12 cellular contexts compared by ENCODE assay signal in the genomic region with DNA sequence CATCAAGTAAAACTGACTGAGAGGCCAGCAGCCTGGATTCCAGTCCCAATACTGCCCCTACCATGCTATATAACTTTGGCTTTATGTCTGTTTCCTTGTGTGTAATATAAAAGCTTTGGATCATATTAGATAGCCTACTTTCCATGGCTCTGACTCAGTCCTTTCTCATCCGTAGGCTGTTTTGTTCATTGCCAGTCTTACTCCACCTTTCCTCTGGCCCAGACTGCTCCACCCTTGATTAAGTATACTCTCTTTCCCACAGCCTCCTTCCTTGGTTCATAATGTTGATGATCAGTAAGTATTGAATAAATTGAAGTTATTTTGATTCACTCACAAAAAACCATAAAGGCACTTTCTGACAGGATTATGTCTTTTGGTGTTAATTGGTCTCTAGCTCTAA. TPM values are rescaled to one million over a fixed set of nuclear protein-coding genes. Genes with fewer than 3 reads are reported as not detected.
DNase-seq lines count a peak whose midpoint lies in the region; ATAC-seq, FAIRE-seq and TF ChIP-seq lines count a peak whose summit lies in the region.
"Had no signal": no experiment of that assay in that cellular context is flagged by ENCODE, and none has a peak within 500 bp of the region (broad histone marks: within the 10 kb centered on the region; RNA-seq: fewer than 3 reads in every experiment).

No MANE protein-coding gene starts in this region.

- POLR2A ChIA-PET in Panc1 (lab: Charles Lee) = no interaction called here

- in situ Hi-C loops in Panc1 (cut with HindIII; ENCODE audit: low pct_unique_long_range_greater_than_20kb, low sequenced_read_pairs) (no loop called here), gastrocnemius medialis (cut with MboI; ENCODE audit: low sequenced_read_pairs in 4 of 4) (loop anchor here in 1 of 4 donors (25.0 kb wide), 1 partner anchor 1320 kb away; a partner anchor contains a TSS)

- CTCF ChIA-PET in Panc1 (lab: Charles Lee) = interaction anchor here (0.6 kb wide), 2 partner anchors 42 to 63 kb away, joined by 3 to 11 read pairs; no protein-coding TSS in a partner anchor

- intact Hi-C loops in Panc1 (cut with micrococcal nuclease; ENCODE audit: unreplicated experiment) = no loop called here
- intact Hi-C loops in gastrocnemius medialis (cut with DNase I; ENCODE audit: low total_unique reads) = no loop called here

- no peak overlapping the region for H3K4me3 ChIP-seq in Panc1 (ENCODE audit: low read depth in 2 of 2, low read length in 2 of 2)
- no peak overlapping the region for H3K4me3 ChIP-seq in gastrocnemius medialis

- H3K9me3 ChIP-seq in Panc1 (ENCODE audit: control insufficient read depth, insufficient read depth, low read depth, low read length) = no peaks in the 10 kb centered on the region
- H3K9me3 ChIP-seq in gastrocnemius medialis = no peaks in the 10 kb centered on the region

- peaks cover 24% of the 10 kb centered on the region for H3K4me1 Mint-ChIP-seq in stimulated activated naive CD8-positive, alpha-beta T cell treated with anti-CD3 and anti-CD28 coated beads, Interleukin-15, amount 100 ng/mL, for 72 hours

- H3K9me3 Mint-ChIP-seq in stimulated activated naive CD8-positive, alpha-beta T cell treated with anti-CD3 and anti-CD28 coated beads, Interleukin-15, amount 100 ng/mL, for 72 hours = no peaks in the 10 kb centered on the region
- H3K9me3 Mint-ChIP-seq: activated naive CD8-positive, alpha-beta T cell treated with anti-CD3 and anti-CD28 coated beads, Interleukin-2, amount 10 ng/mL, durations not matched to agents 7 days and 5 days; central memory CD8-positive, alpha-beta T cell had no signal

- TSS peak; percentile 64 for BruUV-seq in Panc1 (replicated peaks; lab: Mats Ljungman, UMichigan)

- H3K27me3 Mint-ChIP-seq in stimulated activated naive CD8-positive, alpha-beta T cell treated with anti-CD3 and anti-CD28 coated beads, Interleukin-15, amount 100 ng/mL, for 72 hours = no peaks in the 10 kb centered on the region
- H3K27me3 Mint-ChIP-seq: activated naive CD8-positive, alpha-beta T cell treated with anti-CD3 and anti-CD28 coated beads, Interleukin-2, amount 10 ng/mL, durations not matched to agents 7 days and 5 days; central memory CD8-positive, alpha-beta T cell had no signal

- DNase-seq in A172 (ENCODE audit: low spot score) (peak; percentile 25), H54 (ENCODE audit: insufficient read length, low spot score) (peak; percentile 4), Panc1 (ENCODE audit: low read depth, low spot score) (no peak), gastrocnemius medialis (no peak), SHP77 treated with DMSO at 0.1 percent for 48 hours (lab: John Stamatoyannopoulos, UW) (no peak)
- DNase-seq in stimulated activated naive CD8-positive, alpha-beta T cell treated with anti-CD3 and anti-CD28 coated beads, Interleukin-15, amount 100 ng/mL, for 72 hours = no peak
- DNase-seq: activated naive CD8-positive, alpha-beta T cell treated with anti-CD3 and anti-CD28 coated beads, Interleukin-2, amount 10 ng/mL, durations not matched to agents 7 days and 5 days; left cardiac atrium; stimulated activated CD4-positive, alpha-beta T cell treated with anti-CD3 and anti-CD28 coated beads, Interleukin-12 subunit alpha, Interleukin-12 subunit beta, amount 100 ng/mL, for 4 hours had no signal

- ATAC-seq in Panc1 (no peak), esophagus mucosa (peak; percentile 73), SK-N-SH treated with all-trans-retinoic acid at 6 μM for 48 hours (no peak), gastrocnemius medialis (no peak)
- ATAC-seq in stimulated activated naive CD8-positive, alpha-beta T cell treated with anti-CD3 and anti-CD28 coated beads, Interleukin-15, amount 100 ng/mL, for 72 hours = no peak
- ATAC-seq: left cardiac atrium had no signal

- H3K27ac Mint-ChIP-seq in stimulated activated naive CD8-positive, alpha-beta T cell treated with anti-CD3 and anti-CD28 coated beads, Interleukin-15, amount 100 ng/mL, for 72 hours = no peak overlapping the region
- H3K27ac Mint-ChIP-seq: activated naive CD8-positive, alpha-beta T cell treated with anti-CD3 and anti-CD28 coated beads, Interleukin-2, amount 10 ng/mL, durations not matched to agents 7 days and 5 days had no signal

- H3K27me3 ChIP-seq in Panc1 (ENCODE audit: control insufficient read depth, insufficient read depth, low read length) (no peaks in the 10 kb centered on the region), gastrocnemius medialis (no peaks in the 10 kb centered on the region)

- TF ChIP-seq POLR2A in H54 (IDR thresholded peaks at IDR 0.05; ENCODE audit: low read depth, low read length) (no peak), gastrocnemius medialis (IDR thresholded peaks at IDR 0.05) (no peak)

- H3K27ac ChIP-seq in Panc1 (ENCODE audit: low read length) = peak overlapping the region; percentile 51; the same call in 1 of the 2 replicates
- H3K27ac ChIP-seq in gastrocnemius medialis = no peak overlapping the region

- TF ChIP-seq CTCF in Panc1 (IDR thresholded peaks at IDR 0.05) (no peak), gastrocnemius medialis (IDR thresholded peaks at IDR 0.05 in 4 of 5, conservative IDR thresholded peaks at IDR 0.05 in 1 of 5) (no peak)

- H3K4me1 ChIP-seq in Panc1 (ENCODE audit: control insufficient read depth, insufficient read depth, low read length) = peaks cover 14% of the 10 kb centered on the region; the same call in 1 of the 2 replicates
- H3K4me1 ChIP-seq in gastrocnemius medialis = peaks cover 21% of the 10 kb centered on the region in 2 donors

- H3K36me3 ChIP-seq in Panc1 (ENCODE audit: control insufficient read depth, insufficient read depth, low read length) = peaks cover 19% of the 10 kb centered on the region
- peaks cover 0 to 12% of the 10 kb centered on the region in 2 donors for H3K36me3 ChIP-seq in gastrocnemius medialis

- peak; percentile 99 for FAIRE-seq in H54 (lab: Jason Lieb, UNC)

- no peak overlapping the region for H3K4me3 Mint-ChIP-seq in stimulated activated naive CD8-positive, alpha-beta T cell treated with anti-CD3 and anti-CD28 coated beads, Interleukin-15, amount 100 ng/mL, for 72 hours
- H3K4me3 Mint-ChIP-seq: activated naive CD8-positive, alpha-beta T cell treated with anti-CD3 and anti-CD28 coated beads, Interleukin-2, amount 10 ng/mL, durations not matched to agents 7 days and 5 days; central memory CD8-positive, alpha-beta T cell had no signal

TF ChIP-seq in SK-N-SH treated with all-trans-retinoic acid at 6 μM for 48 hours, 23 proteins besides CTCF, POLR2A, EP300 and RAD21 (continues in another document):
- TF ChIP-seq PPARA (CRISPR knock-in tag; IDR thresholded peaks at IDR 0.05; ENCODE audit: borderline replicate concordance) = no peak
- no peak for TF ChIP-seq ZC3H10 (CRISPR knock-in tag; IDR thresholded peaks at IDR 0.05)
- TF ChIP-seq, protein P1, sequence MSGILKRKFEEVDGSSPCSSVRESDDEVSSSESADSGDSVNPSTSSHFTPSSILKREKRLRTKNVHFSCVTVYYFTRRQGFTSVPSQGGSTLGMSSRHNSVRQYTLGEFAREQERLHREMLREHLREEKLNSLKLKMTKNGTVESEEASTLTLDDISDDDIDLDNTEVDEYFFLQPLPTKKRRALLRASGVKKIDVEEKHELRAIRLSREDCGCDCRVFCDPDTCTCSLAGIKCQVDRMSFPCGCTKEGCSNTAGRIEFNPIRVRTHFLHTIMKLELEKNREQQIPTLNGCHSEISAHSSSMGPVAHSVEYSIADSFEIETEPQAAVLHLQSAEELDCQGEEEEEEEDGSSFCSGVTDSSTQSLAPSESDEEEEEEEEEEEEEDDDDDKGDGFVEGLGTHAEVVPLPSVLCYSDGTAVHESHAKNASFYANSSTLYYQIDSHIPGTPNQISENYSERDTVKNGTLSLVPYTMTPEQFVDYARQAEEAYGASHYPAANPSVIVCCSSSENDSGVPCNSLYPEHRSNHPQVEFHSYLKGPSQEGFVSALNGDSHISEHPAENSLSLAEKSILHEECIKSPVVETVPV (CRISPR knock-in tag; IDR thresholded peaks at IDR 0.05) = no peak
- TF ChIP-seq, protein P2, sequence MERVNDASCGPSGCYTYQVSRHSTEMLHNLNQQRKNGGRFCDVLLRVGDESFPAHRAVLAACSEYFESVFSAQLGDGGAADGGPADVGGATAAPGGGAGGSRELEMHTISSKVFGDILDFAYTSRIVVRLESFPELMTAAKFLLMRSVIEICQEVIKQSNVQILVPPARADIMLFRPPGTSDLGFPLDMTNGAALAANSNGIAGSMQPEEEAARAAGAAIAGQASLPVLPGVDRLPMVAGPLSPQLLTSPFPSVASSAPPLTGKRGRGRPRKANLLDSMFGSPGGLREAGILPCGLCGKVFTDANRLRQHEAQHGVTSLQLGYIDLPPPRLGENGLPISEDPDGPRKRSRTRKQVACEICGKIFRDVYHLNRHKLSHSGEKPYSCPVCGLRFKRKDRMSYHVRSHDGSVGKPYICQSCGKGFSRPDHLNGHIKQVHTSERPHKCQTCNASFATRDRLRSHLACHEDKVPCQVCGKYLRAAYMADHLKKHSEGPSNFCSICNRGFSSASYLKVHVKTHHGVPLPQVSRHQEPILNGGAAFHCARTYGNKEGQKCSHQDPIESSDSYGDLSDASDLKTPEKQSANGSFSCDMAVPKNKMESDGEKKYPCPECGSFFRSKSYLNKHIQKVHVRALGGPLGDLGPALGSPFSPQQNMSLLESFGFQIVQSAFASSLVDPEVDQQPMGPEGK (CRISPR knock-in tag; IDR thresholded peaks at IDR 0.05; ENCODE audit: borderline replicate concordance) = no peak
- no peak for TF ChIP-seq CSDC2 (CRISPR knock-in tag; IDR thresholded peaks at IDR 0.05)
- TF ChIP-seq ZNF565 (CRISPR knock-in tag; conservative IDR thresholded peaks at IDR 0.05; ENCODE audit: low read depth) = no peak
- no peak for TF ChIP-seq OSR1 (CRISPR knock-in tag; IDR thresholded peaks at IDR 0.05)
- TF ChIP-seq ISL1 (CRISPR knock-in tag; IDR thresholded peaks at IDR 0.05) = no peak
- no peak for TF ChIP-seq BACH2 (CRISPR knock-in tag; IDR thresholded peaks at IDR 0.05; ENCODE audit: borderline replicate concordance)
- TF ChIP-seq ESRRG (CRISPR knock-in tag; IDR thresholded peaks at IDR 0.05) = no peak

RNA-seq across cellular contexts. Expression of a gene that starts 1.5 kb away (rescaled TPM):
- 119 and 141 TPM in 2 replicates for total RNA-seq in A172 (2014; rRNA removed; shearing (Covaris generic))
- total RNA-seq in Panc1 (2021; ENCODE audit: unreplicated experiment) (47.2 TPM), esophagus mucosa (32.0 TPM), gastrocnemius medialis (100 to 1,000 TPM in 3 of 4 donors, 10 to 100 TPM in 1; 95.2 to 141 (median 116) TPM)
- polyA plus RNA-seq in Panc1 (2012; ENCODE audit: insufficient read length) = 29.7 TPM

Comparison
In these comparisons a context has a peak if more than half of its experiments do, and no peak if none do; other contexts are left out.
1. DNase-seq: peak in A172 (single experiment) and H54 (single experiment); none in Panc1 (single experiment), stimulated activated naive CD8-positive, alpha-beta T cell treated with anti-CD3 and anti-CD28 coated beads, Interleukin-15, amount 100 ng/mL, for 72 hours (0 of 2), gastrocnemius medialis (0 of 2) and SHP77 treated with DMSO at 0.1 percent for 48 hours (single experiment).